In genomic region chr5:149618581-149619248, GRCh38 we compare ENCODE assay signal across 8 cellular contexts. TPM values are rescaled to one million over a fixed set of nuclear protein-coding genes. Genes with fewer than 3 reads are reported as not detected.
DNase-seq lines count a peak whose midpoint lies in the region; ATAC-seq and TF ChIP-seq lines count a peak whose summit lies in the region.

No MANE protein-coding gene starts in this region.

- H3K27me3 ChIP-seq in HL-60 (ENCODE audit: insufficient read depth, poor library complexity, severe bottlenecking) (no peaks in the 10 kb centered on the region), left lung (no peaks in the 10 kb centered on the region)

- ATAC-seq in GM19023 (IDR thresholded peaks at IDR 0.05; ENCODE audit: unreplicated experiment), result peak; percentile 54
- peak; percentile 89 for ATAC-seq in left lung
- no peak for ATAC-seq in GM19328 (IDR thresholded peaks at IDR 0.05; ENCODE audit: unreplicated experiment)

- H3K4me3 ChIP-seq in HL-60 (replicated peaks; ENCODE audit: insufficient read depth, low read length), result no peak overlapping the region
- H3K4me3 ChIP-seq in left lung, result no peak overlapping the region

- H3K27ac ChIP-seq in HL-60 (replicated peaks), result no peak overlapping the region
- peak overlapping the region; percentile 80 for H3K27ac ChIP-seq in RWPE1
- no peak overlapping the region for H3K27ac ChIP-seq in left lung

- CTCF ChIA-PET in RWPE1 (lab: Yijun Ruan, JAX), result interaction anchor here (0.5 to 1.9 kb wide), 29 partner anchors 9 to 1605 kb away, joined by 3 to 10 read pairs (median 3); partner anchors contain the start of genes ARHGEF37 and CCDC69

- H3K4me1 ChIP-seq in left lung, result no peaks in the 10 kb centered on the region

- H3K9me3 ChIP-seq in left lung, result no peaks in the 10 kb centered on the region

- peaks cover 0 to 7% of the 10 kb centered on the region in 2 donors for H3K36me3 ChIP-seq in left lung

- peak; percentile 68 for TF ChIP-seq CTCF in HL-60 (IDR thresholded peaks at IDR 0.05; ENCODE audit: insufficient read depth, low read length)
- peak; percentile 85 for TF ChIP-seq CTCF in RWPE1 (conservative IDR thresholded peaks at IDR 0.05; ENCODE audit: low read depth)
- peak; percentile 95 for TF ChIP-seq CTCF in chondrocyte (IDR thresholded peaks at IDR 0.05)
- peak; percentile 44 to 45 for TF ChIP-seq CTCF in left lung (IDR thresholded peaks at IDR 0.05)
- TF ChIP-seq CTCF in type B pancreatic cell (conservative IDR thresholded peaks at IDR 0.05), result peak; percentile 80

- intact Hi-C loops in left lung (cut with DNase I), result loop anchor here in 1 of 2 donors (5.0 kb wide), 1 partner anchor 176 kb away; no protein-coding TSS in a partner anchor

- peak overlapping the region; percentile 76 for H3K27ac Mint-ChIP-seq in chondrocyte (ENCODE audit: unreplicated experiment)
- peak overlapping the region; percentile 85 for H3K27ac Mint-ChIP-seq in type B pancreatic cell

- H3K9me3 Mint-ChIP-seq in chondrocyte (ENCODE audit: low read depth) (no peaks in the 10 kb centered on the region), type B pancreatic cell (no peaks in the 10 kb centered on the region)

- H3K27me3 Mint-ChIP-seq in chondrocyte (ENCODE audit: low read depth), result no peaks in the 10 kb centered on the region
- H3K27me3 Mint-ChIP-seq in type B pancreatic cell, result no peaks in the 10 kb centered on the region

- peak; percentile 77 for DNase-seq in D341Med (ENCODE audit: low spot score)
- DNase-seq in HL-60 (ENCODE audit: low read depth in 1 of 2, low spot score in 1 of 2), result peak in 1 of 2 experiments; percentile 45
- DNase-seq in RWPE1 (ENCODE audit: low spot score), result peak; percentile 93
- no peak for DNase-seq in chondrocyte (ENCODE audit: low spot score)
- no peak for DNase-seq in left lung
- no peak for DNase-seq in type B pancreatic cell (ENCODE audit: extremely low spot score, unreplicated experiment)

- H3K36me3 Mint-ChIP-seq in chondrocyte (ENCODE audit: low read depth), result peaks cover 11% of the 10 kb centered on the region
- no peaks in the 10 kb centered on the region for H3K36me3 Mint-ChIP-seq in type B pancreatic cell

- H3K4me1 Mint-ChIP-seq in chondrocyte (ENCODE audit: low read depth) (peaks cover 18% of the 10 kb centered on the region), type B pancreatic cell (ENCODE audit: unreplicated experiment) (peaks cover 7% of the 10 kb centered on the region)

- H3K4me3 Mint-ChIP-seq in chondrocyte (ENCODE audit: unreplicated experiment) (no peak overlapping the region), type B pancreatic cell (no peak overlapping the region)

- POLR2A ChIA-PET in RWPE1 (lab: Yijun Ruan, JAX; ENCODE audit: low non-redundant PET), result interaction anchor here (0.6 to 1.0 kb wide), 3 partner anchors 13 to 58 kb away, joined by 3 to 6 read pairs (median 4); no protein-coding TSS in a partner anchor

RNA-seq across cellular contexts. Expression of gene ARHGEF37, which starts 37.4 kb away (rescaled TPM):
- 5.8 to 16.8 TPM (median 6.0 TPM) in 3 replicates for total RNA-seq in chondrocyte
- total RNA-seq in left lung, result 1 to 10 TPM; 4.2 to 7.3 TPM
- total RNA-seq in type B pancreatic cell (ENCODE audit: low replicate concordance), result 7.1 and 16.8 TPM in 2 replicates

Comparison
In these comparisons a context has a peak if more than half of its experiments do, and no peak if none do; other contexts are left out.
1. DNase-seq: peak in D341Med (single experiment) and RWPE1 (single experiment); none in chondrocyte (single experiment), left lung (0 of 2) and type B pancreatic cell (single experiment).
2. CTCF ChIP-seq: peak in every context shown above with its lines; median percentile 95 in chondrocyte; 85 in RWPE1; 80 in type B pancreatic cell; 68 in HL-60; 44 in left lung.